In the genomic region with DNA sequence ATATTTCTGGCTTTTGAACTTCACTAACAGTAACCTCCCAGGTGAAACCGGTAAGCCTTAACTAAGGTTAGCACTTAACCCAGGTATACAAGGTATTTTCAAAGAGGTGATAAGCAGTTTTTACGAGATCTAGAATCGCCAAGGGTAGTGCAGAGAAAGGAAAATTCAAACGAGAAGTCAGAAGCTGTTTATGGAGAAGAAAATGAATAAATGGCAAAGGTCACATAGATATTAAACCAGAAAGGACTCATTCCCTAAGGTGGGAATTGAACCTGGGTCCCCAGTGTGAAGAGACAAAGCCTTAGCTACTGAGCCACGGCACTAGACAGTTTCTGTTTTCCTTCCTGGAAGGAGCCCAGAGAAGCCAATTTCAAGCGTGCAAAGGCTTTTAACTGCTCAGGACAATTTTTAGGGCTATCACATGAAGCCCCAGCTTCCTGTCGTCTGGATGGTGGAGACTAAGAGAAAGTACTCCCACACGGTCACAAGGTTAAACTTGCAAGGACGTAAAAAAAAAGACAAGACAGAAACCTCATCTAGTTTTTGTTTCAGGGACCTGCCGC, we compare ENCODE assay signal across 11 cellular contexts. TPM values are rescaled to one million over a fixed set of nuclear protein-coding genes. Genes with fewer than 3 reads are reported as not detected.
A peak's percentile ranks its signal among the peaks of the same experiment; 100 is the strongest.
DNase-seq lines count a peak whose midpoint lies in the region; ATAC-seq and TF ChIP-seq lines count a peak whose summit lies in the region.
"Had no signal": no experiment of that assay in that cellular context is flagged by ENCODE, and none has a peak within 500 bp of the region (broad histone marks: within the 10 kb centered on the region; RNA-seq: fewer than 3 reads in every experiment).

No MANE protein-coding gene starts in this region.

- POLR2A ChIA-PET in A673 (lab: Charles Lee; ENCODE audit: low non-redundant PET): no interaction called here

- no peaks in the 10 kb centered on the region for H3K36me3 Mint-ChIP-seq in chondrocyte (ENCODE audit: low read depth)

- peak; percentile 11 for DNase-seq in A673 (ENCODE audit: low spot score)
- DNase-seq in LNCaP clone FGC (ENCODE audit: low read depth): peak; percentile 50
- peak; percentile 19 for DNase-seq in activated gamma-delta T cell treated with anti-CD3 and anti-CD28 coated beads, Interleukin-2, amount 50 U/mL, for 16 hours (ENCODE audit: low read depth)
- peak; percentile 19 for DNase-seq in midbrain (lab: John Stamatoyannopoulos, UW)
- no peak for DNase-seq in chondrocyte (ENCODE audit: low spot score)
- no peak for DNase-seq in germinal center (ENCODE audit: low spot score)
- DNase-seq in mucosa of gallbladder (ENCODE audit: low spot score): no peak
- DNase-seq: NCI-H1092 treated with DMSO at 0.1 percent for 48 hours had no signal

- no TSS peak for BruUV-seq in A673 (replicated peaks; lab: Mats Ljungman, UMichigan)

- H3K36me3 ChIP-seq in A673 (ENCODE audit: insufficient read depth, low read length, poor library complexity, severe bottlenecking): no peaks in the 10 kb centered on the region

- CTCF ChIA-PET in A673 (lab: Charles Lee): no interaction called here

- H3K9me3 ChIP-seq in A673 (ENCODE audit: low read depth, low read length, poor library complexity, severe bottlenecking): peaks cover 8% of the 10 kb centered on the region

- no peak overlapping the region for H3K27ac ChIP-seq in A673 (ENCODE audit: low read depth, low read length, poor library complexity, severe bottlenecking)

- H3K4me3 ChIP-seq in A673 (ENCODE audit: low read depth, low read length, poor library complexity, severe bottlenecking): no peak overlapping the region
- H3K4me3 ChIP-seq in LNCaP clone FGC (ENCODE audit: low read depth, low read length): no peak overlapping the region
- H3K4me3 ChIP-seq: dorsolateral prefrontal cortex had no signal

- no peak overlapping the region for H3K27ac Mint-ChIP-seq in chondrocyte (ENCODE audit: unreplicated experiment)

- ATAC-seq in GM18517 (IDR thresholded peaks at IDR 0.05; ENCODE audit: unreplicated experiment): no peak
- ATAC-seq: right cardiac atrium had no signal

- peaks cover 19% of the 10 kb centered on the region for H3K4me1 Mint-ChIP-seq in chondrocyte (ENCODE audit: low read depth)

- TF ChIP-seq CTCF in A673 (conservative IDR thresholded peaks at IDR 0.05; ENCODE audit: low read depth, low read length) (no peak), LNCaP clone FGC (IDR thresholded peaks at IDR 0.05; ENCODE audit: control insufficient read depth, extremely low read depth, insufficient read depth) (no peak), chondrocyte (IDR thresholded peaks at IDR 0.05) (no peak)

- no peaks in the 10 kb centered on the region for H3K9me3 Mint-ChIP-seq in chondrocyte (ENCODE audit: low read depth)

- H3K27me3 Mint-ChIP-seq in chondrocyte (ENCODE audit: low read depth): no peaks in the 10 kb centered on the region

- H3K4me1 ChIP-seq in A673 (ENCODE audit: insufficient read depth, low read length, poor library complexity, severe bottlenecking): peaks cover 27% of the 10 kb centered on the region

- intact Hi-C loops in A673 (cut with micrococcal nuclease; ENCODE audit: unreplicated experiment): no loop called here

- no peak overlapping the region for H3K4me3 Mint-ChIP-seq in chondrocyte (ENCODE audit: unreplicated experiment)

- no peaks in the 10 kb centered on the region for H3K27me3 ChIP-seq in A673 (replicated peaks; ENCODE audit: insufficient read depth, low read depth, low read length, poor library complexity)
- H3K27me3 ChIP-seq: dorsolateral prefrontal cortex had no signal

RNA-seq across cellular contexts. Expression of a gene that starts 5.7 kb away (rescaled TPM):
- total RNA-seq in A673 (2021) (6.3 and 8.6 TPM in 2 replicates), chondrocyte (11.3 to 27.7 TPM (median 14.6 TPM) in 3 replicates), mucosa of gallbladder (7.2 TPM)

RNA-seq across cellular contexts. Expression of a gene that starts 18.6 kb away (rescaled TPM):
- total RNA-seq in A673 (2021): not detected in 2 replicates
- not detected in 3 replicates for total RNA-seq in chondrocyte
- total RNA-seq in mucosa of gallbladder: 0.06 TPM
- total RNA-seq: right cardiac atrium had no signal

RNA-seq across cellular contexts. Expression of a gene that starts 44.0 kb away (rescaled TPM):
- total RNA-seq in A673 (2021): 0.97 and 1.5 TPM in 2 replicates
- 0.37 TPM in 1 of 3 replicates, not detected in the others for total RNA-seq in chondrocyte
- total RNA-seq in mucosa of gallbladder: 6.0 TPM

RNA-seq across cellular contexts. Expression of a gene that starts 50.4 kb away (rescaled TPM):
- total RNA-seq in A673 (2021) (4.0 and 5.8 TPM in 2 replicates), chondrocyte (0.20 TPM in 1 of 3 replicates, not detected in the others), mucosa of gallbladder (46.4 TPM)

Comparison
In these comparisons a context has a peak if more than half of its experiments do, and no peak if none do; other contexts are left out.
1. DNase-seq: peak in A673 (single experiment), LNCaP clone FGC (single experiment), activated gamma-delta T cell treated with anti-CD3 and anti-CD28 coated beads, Interleukin-2, amount 50 U/mL, for 16 hours (single experiment) and midbrain (single experiment); none in chondrocyte (single experiment), germinal center (single experiment) and mucosa of gallbladder (single experiment).